Comparison of ENCODE assay signal across 20 cellular contexts in genomic region chr7:54897891-54898290, GRCh38.
"Had no signal": no experiment of that assay in that cellular context is flagged by ENCODE, and none has a peak within 500 bp of the region (broad histone marks: within the 10 kb centered on the region; RNA-seq: fewer than 3 reads in every experiment).

No MANE protein-coding gene starts in this region.

- FAIRE-seq: endothelial cell of umbilical vein, keratinocyte had no signal

- DNase-seq: activated CD4-positive, alpha-beta T cell treated with anti-CD3 and anti-CD28 coated beads, Interleukin-2, amount 10 ng/mL, durations not matched to agents 7 days and 5 days; activated CD4-positive, CD25-positive, alpha-beta regulatory T cell treated with anti-CD3 and anti-CD28 coated beads, Interleukin-2, amount 50 U/mL, for 72 hours; activated CD8-positive, alpha-beta T cell treated with anti-CD3 and anti-CD28 coated beads for 36 hours; activated gamma-delta T cell treated with Interleukin-2 at 50 U/mL for 16 hours; anterior cingulate cortex; colonic mucosa; dorsolateral prefrontal cortex; effector memory CD8-positive, alpha-beta T cell; naive thymus-derived CD8-positive, alpha-beta T cell; retina; stimulated activated CD4-positive, alpha-beta T cell treated with anti-CD3 and anti-CD28 coated beads, Interleukin-2, amount 100 ng/mL, for 24 hours; upper lobe of left lung had no signal

- ATAC-seq: activated CD8-positive, alpha-beta T cell treated with anti-CD3 and anti-CD28 coated beads for 36 hours; effector memory CD8-positive, alpha-beta T cell; esophagus mucosa; naive thymus-derived CD8-positive, alpha-beta T cell; SK-N-SH treated with all-trans-retinoic acid at 6 μM for 48 hours; stimulated activated effector memory CD8-positive, alpha-beta T cell treated with anti-CD3 and anti-CD28 coated beads, Interleukin-12 subunit alpha, Interleukin-12 subunit beta, amount 100 ng/mL, for 72 hours had no signal

- H3K4me3 ChIP-seq: colonic mucosa, dorsolateral prefrontal cortex, heart left ventricle, lung, thoracic aorta, upper lobe of left lung had no signal
